Comparison of ENCODE assay signal across 1 cellular context in genomic region chr11:119154178-119154577, GRCh38.
TF ChIP-seq lines count a peak whose summit lies in the region.

No MANE protein-coding gene starts in this region.

TF ChIP-seq in K562, 482 proteins besides CTCF, POLR2A, EP300 and RAD21:
- no peak for TF ChIP-seq ELF4 (CRISPR knock-in tag; IDR thresholded peaks at IDR 0.05)
- peak in 2 of 3 experiments; percentile 43 to 75 for TF ChIP-seq YY1 (IDR thresholded peaks at IDR 0.05; ENCODE audit: borderline replicate concordance in 1 of 3, control insufficient read depth in 1 of 3, extremely low read depth in 1 of 3, insufficient read depth in 3 of 3, insufficient read length in 1 of 3, insufficient replicate concordance in 2 of 3, low read depth in 1 of 3, low read length in 2 of 3)
- TF ChIP-seq ZC3H11A (IDR thresholded peaks at IDR 0.05; ENCODE audit: low read depth, low read length), result no peak
